In the genomic region with DNA sequence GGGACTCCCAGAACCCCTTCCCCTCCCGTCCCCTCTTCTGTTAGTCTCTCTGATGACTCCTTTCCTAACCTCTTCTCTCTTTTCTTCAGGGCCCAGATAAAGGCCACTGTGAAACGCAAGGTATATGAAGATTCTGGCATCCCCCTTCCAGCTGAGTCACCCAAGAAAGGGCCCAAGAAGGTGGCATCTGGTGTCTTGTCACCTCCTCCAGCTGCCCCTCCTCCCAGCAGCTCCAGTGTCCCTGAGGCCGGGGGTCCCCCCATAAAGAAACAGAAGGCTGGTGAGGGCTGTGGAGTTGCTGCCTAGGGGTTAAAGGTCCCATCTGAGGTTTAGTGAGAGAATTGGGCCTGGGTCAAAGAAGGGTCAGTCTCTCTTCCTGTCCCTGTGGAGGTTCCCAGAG, we compare ENCODE assay signal across 1 cellular context.
A peak's percentile ranks its signal among the peaks of the same experiment; 100 is the strongest.
TF ChIP-seq lines count a peak whose summit lies in the region.

No MANE protein-coding gene starts in this region.

TF ChIP-seq in K562, 482 proteins besides CTCF, POLR2A, EP300 and RAD21:
- TF ChIP-seq CREBBP (IDR thresholded peaks at IDR 0.05; ENCODE audit: low read depth, low read length) (no peak), NFE2 (IDR thresholded peaks at IDR 0.05; ENCODE audit: low read depth) (peak; percentile 33)
